ENCODE assay signal across 1 cellular context in genomic region chrX:13005671-13006473, GRCh38.
TF ChIP-seq lines count a peak whose summit lies in the region.

No MANE protein-coding gene starts in this region.

TF ChIP-seq in GM12878, 131 proteins besides CTCF, POLR2A, EP300 and RAD21 (continued from another document and continues in another):
- no peak for TF ChIP-seq ZBTB11 (CRISPR knock-in tag; IDR thresholded peaks at IDR 0.05)
- TF ChIP-seq PML (IDR thresholded peaks at IDR 0.05; ENCODE audit: low read length): peak; percentile 72; the same call in 1 of the 2 replicates
- TF ChIP-seq YY1 (IDR thresholded peaks at IDR 0.05; ENCODE audit: low read depth, low read length): peak; percentile 44; the same call in 1 of the 2 replicates
- peak; percentile 39 for TF ChIP-seq BCL3 (IDR thresholded peaks at IDR 0.05; ENCODE audit: borderline replicate concordance, insufficient read depth, low read depth, low read length, poor library complexity, severe bottlenecking)
- no peak for TF ChIP-seq ASH2L (IDR thresholded peaks at IDR 0.05; ENCODE audit: borderline replicate concordance, low read depth)
- TF ChIP-seq GABPA (IDR thresholded peaks at IDR 0.05; ENCODE audit: low read depth): 0 out of 2 replicates have a peak, but pooled peaks have one; percentile 52
- TF ChIP-seq STAT1 (conservative IDR thresholded peaks at IDR 0.05): no peak
- TF ChIP-seq FOXM1 (IDR thresholded peaks at IDR 0.05; ENCODE audit: low read depth, low read length): peak; percentile 98
- TF ChIP-seq RB1 (IDR thresholded peaks at IDR 0.05; ENCODE audit: borderline replicate concordance): peak; percentile 15; the same call in 1 of the 2 replicates
- peak; percentile 60; the same call in 1 of the 2 replicates for TF ChIP-seq CREB1 (IDR thresholded peaks at IDR 0.05; ENCODE audit: low read depth)
- TF ChIP-seq ELK1 (IDR thresholded peaks at IDR 0.05; ENCODE audit: low read depth, low read length): no peak
- peak; percentile 88 for TF ChIP-seq ZBED1 (IDR thresholded peaks at IDR 0.05; ENCODE audit: borderline replicate concordance)
- TF ChIP-seq MAX (IDR thresholded peaks at IDR 0.05; ENCODE audit: low read depth, low read length): 0 out of 2 replicates have a peak, but pooled peaks have one; percentile 32
- TF ChIP-seq EGR1 (IDR thresholded peaks at IDR 0.05; ENCODE audit: borderline replicate concordance in 1 of 2, low read depth in 2 of 2, low read length in 2 of 2): no peak; a peak in 1 of 3 replicates
- TF ChIP-seq TBL1XR1 (IDR thresholded peaks at IDR 0.05; ENCODE audit: low read depth, low read length): peak; percentile 73; the same call in 1 of the 2 replicates
- TF ChIP-seq ZNF384 (IDR thresholded peaks at IDR 0.05; ENCODE audit: borderline replicate concordance, low read depth, low read length): no peak; the same call in 1 of the 2 replicates
- 0 out of 2 replicates have a peak, but pooled peaks have one; percentile 50 for TF ChIP-seq YBX1 (IDR thresholded peaks at IDR 0.05)
- TF ChIP-seq ZBTB33 (IDR thresholded peaks at IDR 0.05): peak; percentile 52; the same call in 1 of the 2 replicates
- TF ChIP-seq RELA (IDR thresholded peaks at IDR 0.05; ENCODE audit: borderline replicate concordance, partially characterized antibody): no peak
- TF ChIP-seq MLLT1 (IDR thresholded peaks at IDR 0.05): peak; percentile 98
- peak; percentile 66; the same call in 1 of the 2 replicates for TF ChIP-seq CBFB (IDR thresholded peaks at IDR 0.05; ENCODE audit: low read depth)
- no peak for TF ChIP-seq FOS (IDR thresholded peaks at IDR 0.05; ENCODE audit: borderline replicate concordance, extremely low read depth, insufficient read length)
- TF ChIP-seq PAX8 (IDR thresholded peaks at IDR 0.05): no peak
- TF ChIP-seq TCF7 (IDR thresholded peaks at IDR 0.05; ENCODE audit: borderline replicate concordance): peak; percentile 84
- TF ChIP-seq PRDM15 (CRISPR knock-in tag; IDR thresholded peaks at IDR 0.05): 0 out of 2 replicates have a peak, but pooled peaks have one; percentile 45
- peak; percentile 79; the same call in 1 of the 2 replicates for TF ChIP-seq HDGF (IDR thresholded peaks at IDR 0.05)
- TF ChIP-seq ATF2 (IDR thresholded peaks at IDR 0.05; ENCODE audit: low read length): peak; percentile 97
- TF ChIP-seq BCL11A (IDR thresholded peaks at IDR 0.05; ENCODE audit: low read depth, low read length): peak; percentile 93
- TF ChIP-seq SMC3 (IDR thresholded peaks at IDR 0.05; ENCODE audit: borderline replicate concordance, low read length): peak; percentile 29; the same call in 1 of the 2 replicates
- TF ChIP-seq IRF3 (IDR thresholded peaks at IDR 0.05): no peak
- peak; percentile 67; the same call in 1 of the 2 replicates for TF ChIP-seq MTA3 (IDR thresholded peaks at IDR 0.05; ENCODE audit: borderline replicate concordance, low read length)
- 0 out of 2 replicates have a peak, but pooled peaks have one; percentile 9 for TF ChIP-seq JUND (IDR thresholded peaks at IDR 0.05; ENCODE audit: low read depth, low read length)
- peak; percentile 98 for TF ChIP-seq SPI1 (IDR thresholded peaks at IDR 0.05; ENCODE audit: borderline replicate concordance, insufficient read depth, low read depth, low read length)
- no peak for TF ChIP-seq REST (IDR thresholded peaks at IDR 0.05; ENCODE audit: low read depth, low read length)
- TF ChIP-seq MEF2A (IDR thresholded peaks at IDR 0.05; ENCODE audit: insufficient read depth, low read depth, low read length): peak; percentile 88
- TF ChIP-seq EED (IDR thresholded peaks at IDR 0.05; ENCODE audit: low read depth): peak; percentile 100
- TF ChIP-seq BMI1 (IDR thresholded peaks at IDR 0.05; ENCODE audit: borderline replicate concordance): no peak
- TF ChIP-seq CEBPB (IDR thresholded peaks at IDR 0.05; ENCODE audit: borderline replicate concordance in 1 of 2, low read depth in 2 of 2, low read length in 2 of 2): peak in 1 of 2 experiments; percentile 69; a peak in 1 of 4 replicates
- peak; percentile 63; the same call in 1 of the 2 replicates for TF ChIP-seq PAX5 (IDR thresholded peaks at IDR 0.05; ENCODE audit: borderline replicate concordance, low read depth, low read length)
